Comparison of ENCODE assay signal across 21 cellular contexts in the genomic region with DNA sequence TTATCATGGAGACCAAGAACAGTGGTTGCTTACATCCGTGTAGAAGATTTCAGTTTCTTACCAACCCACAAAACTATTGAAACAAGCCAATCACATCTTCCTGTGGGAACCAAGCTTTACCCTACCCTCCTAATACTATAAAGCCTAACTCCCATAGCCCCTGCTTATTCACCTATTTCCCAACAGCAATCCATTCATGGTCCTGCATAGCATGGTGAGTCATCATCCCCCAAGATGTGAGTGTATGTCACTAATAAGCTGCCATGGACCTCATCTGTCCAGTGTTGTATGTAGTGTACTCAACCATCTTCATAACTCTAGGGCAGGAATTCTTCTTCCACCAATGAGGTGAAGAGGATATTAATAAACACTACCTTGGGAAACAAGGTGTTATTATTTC.
DNase-seq lines count a peak whose midpoint lies in the region; ATAC-seq, FAIRE-seq and TF ChIP-seq lines count a peak whose summit lies in the region.
"Had no signal": no experiment of that assay in that cellular context is flagged by ENCODE, and none has a peak within 500 bp of the region (broad histone marks: within the 10 kb centered on the region; RNA-seq: fewer than 3 reads in every experiment).

No MANE protein-coding gene starts in this region.

- peaks cover 7% of the 10 kb centered on the region; the same call in 2 of the 3 replicates for H3K4me1 Mint-ChIP-seq in GM23338
- H3K4me1 Mint-ChIP-seq: CD4-positive, alpha-beta memory T cell had no signal

- H3K9me3 Mint-ChIP-seq in activated naive CD4-positive, alpha-beta T cell treated with anti-CD3 and anti-CD28 coated beads, Interleukin-2, amount 50 U/mL, for 72 hours, result peaks cover 32 to 35% of the 10 kb centered on the region in 2 donors
- no peaks in the 10 kb centered on the region for H3K9me3 Mint-ChIP-seq in GM23338

- no peak overlapping the region for H4K8ac ChIP-seq in IMR-90 (ENCODE audit: low read depth in 2 of 2, low read length in 2 of 2)

- H3K9me3 ChIP-seq in IMR-90 (ENCODE audit: control insufficient read depth, insufficient read depth, low read length) (no peaks in the 10 kb centered on the region), endothelial cell of umbilical vein (replicated peaks; ENCODE audit: control insufficient read depth, insufficient read depth, low read length) (no peaks in the 10 kb centered on the region)

- H3K56ac ChIP-seq in IMR-90 (ENCODE audit: extremely low read depth, insufficient read depth, low read length), result no peak overlapping the region

- no peak overlapping the region for H3K4me3 ChIP-seq in IMR-90 (ENCODE audit: insufficient read depth, low read depth, low read length)
- no peak overlapping the region for H3K4me3 ChIP-seq in endothelial cell of umbilical vein (replicated peaks in 1 of 3; ENCODE audit: insufficient read depth in 1 of 3, low read depth in 1 of 3, low read length in 3 of 3)
- H3K4me3 ChIP-seq in GM23338, result no peak overlapping the region
- H3K4me3 ChIP-seq: SK-N-MC had no signal

- TF ChIP-seq POLR2A in IMR-90 (IDR thresholded peaks at IDR 0.05; ENCODE audit: low read depth, low read length) (no peak), endothelial cell of umbilical vein (IDR thresholded peaks at IDR 0.05; ENCODE audit: low read depth, low read length) (no peak)

- H4K5ac ChIP-seq in IMR-90 (ENCODE audit: low read depth, low read length), result no peak overlapping the region

- no peak overlapping the region for H2BK120ac ChIP-seq in IMR-90 (ENCODE audit: low read depth, low read length)

- H3K4me1 ChIP-seq in IMR-90 (ENCODE audit: control insufficient read depth, insufficient read depth, low read length), result peaks cover 6% of the 10 kb centered on the region; the same call in 1 of the 2 replicates
- no peaks in the 10 kb centered on the region for H3K4me1 ChIP-seq in endothelial cell of umbilical vein (ENCODE audit: control insufficient read depth, extremely low read depth, insufficient read depth, low read length)
- no peaks in the 10 kb centered on the region; the same call in 1 of the 2 replicates for H3K4me1 ChIP-seq in GM23338 (ENCODE audit: insufficient read depth)

- CTCF ChIA-PET in IMR-90 (lab: Yijun Ruan, JAX) (interaction anchor here (0.7 to 1.0 kb wide), 2 partner anchors 609 to 757 kb away, joined by 3 read pairs; no protein-coding TSS in a partner anchor), endothelial cell of umbilical vein (lab: Charles Lee) (no interaction called here)

- H3K36me3 ChIP-seq in IMR-90 (ENCODE audit: control insufficient read depth, insufficient read depth, low read length), result no peaks in the 10 kb centered on the region
- no peaks in the 10 kb centered on the region for H3K36me3 ChIP-seq in endothelial cell of umbilical vein (ENCODE audit: control insufficient read depth in 2 of 2, extremely low read depth in 1 of 2, insufficient read depth in 2 of 2, low read length in 2 of 2)
- no peaks in the 10 kb centered on the region for H3K36me3 ChIP-seq in GM23338 (ENCODE audit: insufficient read depth)

- POLR2A ChIA-PET in IMR-90 (lab: Charles Lee; ENCODE audit: unreplicated experiment), result no interaction called here
- POLR2A ChIA-PET in endothelial cell of umbilical vein (lab: Charles Lee), result no interaction called here

- H3K4me3 Mint-ChIP-seq in GM23338, result no peak overlapping the region
- H3K4me3 Mint-ChIP-seq: CD4-positive, alpha-beta memory T cell had no signal

- H3K4ac ChIP-seq in IMR-90 (ENCODE audit: low read depth, low read length), result no peak overlapping the region

- H3K9me1 ChIP-seq in IMR-90 (ENCODE audit: insufficient read depth, low read length) (no peaks in the 10 kb centered on the region), endothelial cell of umbilical vein (replicated peaks; ENCODE audit: control insufficient read depth, extremely low read depth, insufficient read depth, low read length) (no peaks in the 10 kb centered on the region)

- no peaks in the 10 kb centered on the region for H3K27me3 ChIP-seq in IMR-90 (ENCODE audit: control insufficient read depth, insufficient read depth, low read length)
- H3K27me3 ChIP-seq in endothelial cell of umbilical vein (ENCODE audit: control insufficient read depth in 2 of 2, insufficient read depth in 2 of 2, low read length in 2 of 2), result no peaks in the 10 kb centered on the region
- H3K27me3 ChIP-seq in GM23338 (ENCODE audit: insufficient read depth), result no peaks in the 10 kb centered on the region

- intact Hi-C loops in IMR-90 (cut with micrococcal nuclease), result no loop called here
- intact Hi-C loops in endothelial cell of umbilical vein (cut with micrococcal nuclease), result no loop called here

- H3K9ac ChIP-seq in IMR-90 (ENCODE audit: low read depth, low read length) (no peak overlapping the region), endothelial cell of umbilical vein (replicated peaks; ENCODE audit: extremely low read depth, insufficient read depth, low read length) (no peak overlapping the region)

- no peak overlapping the region for H3K23ac ChIP-seq in IMR-90 (ENCODE audit: low read depth, low read length)

- no peak overlapping the region for H3K18ac ChIP-seq in IMR-90 (ENCODE audit: low read depth, low read length)

- no peaks in the 10 kb centered on the region for H4K20me1 ChIP-seq in IMR-90 (ENCODE audit: insufficient read depth, low read length)
- no peaks in the 10 kb centered on the region for H4K20me1 ChIP-seq in endothelial cell of umbilical vein (replicated peaks; ENCODE audit: control insufficient read depth, extremely low read depth, insufficient read depth, low read length)
- H4K20me1 ChIP-seq in GM23338 (replicated peaks; ENCODE audit: insufficient read depth), result no peaks in the 10 kb centered on the region

- H2AK9ac ChIP-seq in IMR-90 (replicated peaks; ENCODE audit: low read depth, low read length, poor library complexity), result no peak overlapping the region

- TF ChIP-seq CTCF in IMR-90 (conservative IDR thresholded peaks at IDR 0.05; ENCODE audit: low read depth, low read length), result no peak
- no peak for TF ChIP-seq CTCF in endothelial cell of umbilical vein (IDR thresholded peaks at IDR 0.05; ENCODE audit: extremely low read depth in 1 of 2, insufficient read depth in 1 of 2, low read depth in 1 of 2, low read length in 2 of 2)
- no peak for TF ChIP-seq CTCF in GM23338 (conservative IDR thresholded peaks at IDR 0.05; ENCODE audit: low read depth in 2 of 2)

- no peak overlapping the region for H2BK5ac ChIP-seq in IMR-90 (ENCODE audit: low read depth, low read length, poor library complexity, severe bottlenecking)

- no TSS peak for BruUV-seq in IMR-90 (replicated peaks; lab: Mats Ljungman, UMichigan)
- no TSS peak for BruUV-seq in endothelial cell of umbilical vein (replicated peaks; lab: Mats Ljungman, UMichigan)

- H3K36me3 Mint-ChIP-seq in activated naive CD4-positive, alpha-beta T cell treated with anti-CD3 and anti-CD28 coated beads, Interleukin-2, amount 50 U/mL, for 72 hours, result peaks cover 0 to 6% of the 10 kb centered on the region in 2 donors
- H3K36me3 Mint-ChIP-seq in GM23338 (ENCODE audit: low read depth), result no peaks in the 10 kb centered on the region
- H3K36me3 Mint-ChIP-seq: CD4-positive, alpha-beta memory T cell had no signal

- no peak overlapping the region for H3K27ac ChIP-seq in IMR-90 (ENCODE audit: insufficient read depth, low read length)
- no peak overlapping the region for H3K27ac ChIP-seq in endothelial cell of umbilical vein (ENCODE audit: insufficient read depth, low read depth, low read length)
- H3K27ac ChIP-seq in GM23338 (ENCODE audit: low read depth), result no peak overlapping the region
- H3K27ac ChIP-seq: SK-N-MC had no signal

- TF ChIP-seq RAD21 in IMR-90 (IDR thresholded peaks at IDR 0.05; ENCODE audit: low read length), result no peak

- H3K27ac Mint-ChIP-seq in activated naive CD4-positive, alpha-beta T cell treated with anti-CD3 and anti-CD28 coated beads, Interleukin-2, amount 50 U/mL, for 72 hours, result no peak overlapping the region
- no peak overlapping the region for H3K27ac Mint-ChIP-seq in GM23338
- H3K27ac Mint-ChIP-seq: CD4-positive, alpha-beta memory T cell had no signal

- in situ Hi-C loops in IMR-90 (cut with MboI; ENCODE audit: low sequenced_read_pairs), result no loop called here

- dilution Hi-C loops in IMR-90 (cut with HindIII; ENCODE audit: low sequenced_read_pairs, unreplicated experiment) (no loop called here), endothelial cell of umbilical vein (cut with MboI; ENCODE audit: extremely low pct_ligation_motif_present, low sequenced_read_pairs) (no loop called here)

- H3K4me2 ChIP-seq in IMR-90 (ENCODE audit: low read depth, low read length) (no peak overlapping the region), endothelial cell of umbilical vein (ENCODE audit: insufficient read depth, low read length) (no peak overlapping the region), GM23338 (no peak overlapping the region)

- no peaks in the 10 kb centered on the region for H3F3A ChIP-seq in GM23338 (replicated peaks; ENCODE audit: low read depth)

- no peak overlapping the region for H3K14ac ChIP-seq in IMR-90 (replicated peaks; ENCODE audit: low read depth, low read length)

- no CpG with 5 or more reads among the region's 1 CpG for WGBS in IMR-90 (ENCODE audit: extremely low coverage in 2 of 2, insufficient read length in 1 of 2), 2 experiments

- no peak overlapping the region for H2BK15ac ChIP-seq in IMR-90 (ENCODE audit: low read depth, low read length)

- no peaks in the 10 kb centered on the region; the same call in none of the 2 replicates for H3K9me2 ChIP-seq in GM23338 (ENCODE audit: insufficient read depth)

- H3K27me3 Mint-ChIP-seq in GM23338 (ENCODE audit: insufficient read depth, low read depth, poor library complexity), result no peaks in the 10 kb centered on the region
- H3K27me3 Mint-ChIP-seq: CD4-positive, alpha-beta memory T cell had no signal

- DNase-seq in EL (peak; percentile 1), IMR-90 (peak; percentile 45), endothelial cell of umbilical vein (ENCODE audit: low read depth, low spot score) (no peak), iris pigment epithelial cell (ENCODE audit: low read depth) (peak; percentile 51), GM23338 (ENCODE audit: low spot score) (no peak), C1 segment of cervical spinal cord (lab: John Stamatoyannopoulos, UW) (no peak), globus pallidus (ENCODE audit: low spot score) (no peak)
- no peak for DNase-seq in activated naive CD4-positive, alpha-beta T cell treated with anti-CD3 and anti-CD28 coated beads, Interleukin-2, amount 50 U/mL, for 72 hours (ENCODE audit: low spot score in 2 of 2)
- DNase-seq: Calu3; CD4-positive, alpha-beta memory T cell; Kasumi-1; NCI-H1105 treated with DMSO at 0.1 percent for 48 hours; NCI-H1694 treated with DMSO at 0.1 percent for 48 hours; NCI-H226; NCI-H524; NCI-H82; OCI-M1; SHP77 had no signal

- no peak for FAIRE-seq in endothelial cell of umbilical vein (lab: Jason Lieb, UNC)
- FAIRE-seq: GM12891, H1 had no signal

- H2AK5ac ChIP-seq in IMR-90 (ENCODE audit: low read depth, low read length), result no peak overlapping the region

- H3K79me2 ChIP-seq in endothelial cell of umbilical vein (ENCODE audit: control insufficient read depth, insufficient read depth, low read length) (no peaks in the 10 kb centered on the region), GM23338 (replicated peaks; ENCODE audit: insufficient read depth) (no peaks in the 10 kb centered on the region)

- ATAC-seq in IMR-90 (ENCODE audit: low read depth), result no peak
- ATAC-seq in activated naive CD4-positive, alpha-beta T cell treated with anti-CD3 and anti-CD28 coated beads, Interleukin-2, amount 50 U/mL, for 72 hours, result no peak
- ATAC-seq in GM23338, result no peak

- no peak overlapping the region for H4K91ac ChIP-seq in IMR-90 (ENCODE audit: insufficient read depth, low read depth, low read length)

- no peak overlapping the region for H2BK20ac ChIP-seq in IMR-90 (ENCODE audit: low read depth, low read length)

- no peak overlapping the region for H2AFZ ChIP-seq in IMR-90 (replicated peaks; ENCODE audit: low read length, poor library complexity)
- no peak overlapping the region for H2AFZ ChIP-seq in endothelial cell of umbilical vein (ENCODE audit: low read depth, low read length)
- no peak overlapping the region for H2AFZ ChIP-seq in GM23338

- H3K79me1 ChIP-seq in IMR-90 (ENCODE audit: low read depth in 1 of 2, low read length in 2 of 2), result no peaks in the 10 kb centered on the region

Comparison
In these comparisons a context has a peak if more than half of its experiments do, and no peak if none do; other contexts are left out.
1. DNase-seq: peak in EL (single experiment), IMR-90 (single experiment) and iris pigment epithelial cell (single experiment); none in endothelial cell of umbilical vein (single experiment), activated naive CD4-positive, alpha-beta T cell treated with anti-CD3 and anti-CD28 coated beads, Interleukin-2, amount 50 U/mL, for 72 hours (0 of 2), GM23338 (single experiment), C1 segment of cervical spinal cord (0 of 14) and globus pallidus (single experiment).